ENCODE assay signal across 3 cellular contexts in genomic region chr17:39626171-39626670, GRCh38.
TF ChIP-seq lines count a peak whose summit lies in the region.

No MANE protein-coding gene starts in this region.

TF ChIP-seq in SK-N-SH, 30 proteins besides CTCF, POLR2A, EP300 and RAD21:
- TF ChIP-seq NFIC (IDR thresholded peaks at IDR 0.05; ENCODE audit: borderline replicate concordance) (no peak), NRF1 (IDR thresholded peaks at IDR 0.05; ENCODE audit: low read depth, low read length) (no peak), TEAD4 (IDR thresholded peaks at IDR 0.05; ENCODE audit: borderline replicate concordance, insufficient read depth) (no peak), SMC3 (IDR thresholded peaks at IDR 0.05; ENCODE audit: low read depth, low read length) (no peak), POLR2AphosphoS5 (IDR thresholded peaks at IDR 0.05; ENCODE audit: low read depth, low read length) (no peak), GABPA (IDR thresholded peaks at IDR 0.05; ENCODE audit: low read depth) (no peak), RCOR1 (IDR thresholded peaks at IDR 0.05; ENCODE audit: low read length) (no peak), RXRA (IDR thresholded peaks at IDR 0.05; ENCODE audit: borderline replicate concordance, low read depth) (no peak)
TF ChIP-seq in SK-N-SH: peak in this region for 0.

TF ChIP-seq in SK-N-SH treated with all-trans-retinoic acid at 6 μM for 48 hours, 23 proteins besides CTCF, POLR2A, EP300 and RAD21:
- no peak for TF ChIP-seq ZFP30 (CRISPR knock-in tag; IDR thresholded peaks at IDR 0.05)
TF ChIP-seq in SK-N-SH treated with all-trans-retinoic acid at 6 μM for 48 hours: peak in this region for 0.

TF ChIP-seq in H1, 55 proteins besides CTCF, POLR2A, EP300 and RAD21:
- TF ChIP-seq BACH1 (IDR thresholded peaks at IDR 0.05; ENCODE audit: low read length) (peak; percentile 34; the same call in 1 of the 2 replicates), SIX5 (IDR thresholded peaks at IDR 0.05; ENCODE audit: low read depth, low read length) (no peak), KDM1A (IDR thresholded peaks at IDR 0.05; ENCODE audit: borderline replicate concordance, low read length) (peak; percentile 31; the same call in 1 of the 2 replicates), POU5F1 (IDR thresholded peaks at IDR 0.05; ENCODE audit: low read depth, low read length) (no peak)
